Comparison of ENCODE assay signal across 13 cellular contexts in the genomic region with DNA sequence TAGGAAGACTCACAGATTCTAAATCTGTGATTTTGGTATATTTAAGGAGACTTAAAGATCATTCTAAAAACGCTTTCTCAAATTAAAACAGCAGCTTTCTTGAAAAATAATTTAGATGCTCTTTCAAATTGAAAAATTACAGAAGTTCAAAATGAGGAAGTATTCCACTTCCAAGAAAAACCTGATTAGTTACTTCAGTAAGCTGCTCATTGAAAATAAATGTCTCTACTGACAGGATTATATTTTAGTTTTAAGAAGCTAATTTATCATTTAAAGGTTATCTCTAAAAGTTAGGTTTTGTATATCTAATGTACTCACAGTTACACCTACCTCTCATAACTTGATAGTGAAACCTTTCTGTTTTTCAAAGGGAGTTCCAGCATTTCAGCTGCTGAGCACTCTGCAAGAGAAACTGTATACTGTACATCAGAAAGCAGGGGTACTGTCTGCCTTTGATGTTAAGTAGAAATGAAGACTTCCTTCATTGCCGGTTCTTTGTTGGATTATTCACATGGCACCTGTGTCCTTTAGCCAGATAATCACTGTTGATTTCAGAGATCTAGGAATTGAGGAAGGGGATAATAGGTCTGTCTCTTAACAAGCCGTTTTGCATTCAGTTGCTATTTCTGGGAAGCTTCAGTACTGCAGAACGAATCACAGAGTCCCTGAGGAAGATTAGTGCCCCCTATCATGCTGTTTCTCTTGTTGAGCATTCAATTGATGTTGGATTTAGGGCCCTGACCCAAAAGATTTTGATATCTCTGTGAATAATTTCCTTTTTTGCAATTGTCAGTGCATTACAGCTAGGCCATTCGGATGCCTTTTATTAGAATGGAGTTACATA.
A peak's percentile ranks its signal among the peaks of the same experiment; 100 is the strongest.
DNase-seq lines count a peak whose midpoint lies in the region; ATAC-seq, FAIRE-seq and TF ChIP-seq lines count a peak whose summit lies in the region.
"Had no signal": no experiment of that assay in that cellular context is flagged by ENCODE, and none has a peak within 500 bp of the region (broad histone marks: within the 10 kb centered on the region; RNA-seq: fewer than 3 reads in every experiment).

No MANE protein-coding gene starts in this region.

- H4K91ac ChIP-seq in H1 (replicated peaks; ENCODE audit: insufficient read length, low read length): no peak overlapping the region

- H3K36me3 ChIP-seq in BLaER1 (peaks cover 7% of the 10 kb centered on the region; the same call in 1 of the 2 replicates), H1 (ENCODE audit: control insufficient read depth in 2 of 4, insufficient read depth in 4 of 4, low read length in 3 of 4) (no peaks in the 10 kb centered on the region)
- H3K36me3 ChIP-seq: left ventricle myocardium inferior, right atrium auricular region had no signal

- no peak for FAIRE-seq in H1 (lab: Jason Lieb, UNC)

- H3K79me2 ChIP-seq in H1 (ENCODE audit: control insufficient read depth in 1 of 2, insufficient read depth in 2 of 2, low read length in 2 of 2): peaks cover 0 to 58% of the 10 kb centered on the region in 2 experiments; a peak in 2 of 4 replicates

- no peaks in the 10 kb centered on the region for H3K36me3 Mint-ChIP-seq in activated T-cell treated with anti-CD3 and anti-CD28 coated beads, Interleukin-2, amount 50 U/mL, for 24 hours (ENCODE audit: low read depth)
- H3K36me3 Mint-ChIP-seq: CD4-positive, alpha-beta memory T cell had no signal

- H3K27me3 ChIP-seq in BLaER1 (no peaks in the 10 kb centered on the region), H1 (replicated peaks in 1 of 4; ENCODE audit: control insufficient read depth in 3 of 4, extremely low read depth in 1 of 4, insufficient read depth in 3 of 4, low read length in 3 of 4) (no peaks in the 10 kb centered on the region)
- H3K27me3 ChIP-seq: right atrium auricular region had no signal

- no peak overlapping the region for H3K9ac ChIP-seq in BLaER1
- H3K9ac ChIP-seq in H1 (replicated peaks in 1 of 4; ENCODE audit: extremely low read depth in 1 of 4, low read depth in 3 of 4, low read length in 3 of 4): no peak overlapping the region

- no peaks in the 10 kb centered on the region for H3K23me2 ChIP-seq in H1 (ENCODE audit: low read depth, low read length)

- H2BK5ac ChIP-seq in H1 (ENCODE audit: low read depth, low read length): no peak overlapping the region

- POLR2A ChIA-PET in H1 (lab: Charles Lee; ENCODE audit: partially characterized antibody): no interaction called here

- H3K27ac ChIP-seq in BLaER1 (no peak overlapping the region), H1 (ENCODE audit: low read depth, low read length) (no peak overlapping the region)
- H3K27ac ChIP-seq: left ventricle myocardium inferior, right atrium auricular region had no signal

- H2AFZ ChIP-seq in H1 (ENCODE audit: low read length): no peak overlapping the region

- CTCF ChIA-PET in H1 (lab: Charles Lee; ENCODE audit: partially characterized antibody): interaction anchor here (0.6 to 1.3 kb wide), 4 partner anchors 14 to 93 kb away, joined by 3 to 4 read pairs (median 4); no protein-coding TSS in a partner anchor

- peak; percentile 58 for ATAC-seq in GM21576 (IDR thresholded peaks at IDR 0.05; ENCODE audit: unreplicated experiment)

- no peak overlapping the region for H3K4ac ChIP-seq in H1 (replicated peaks; ENCODE audit: insufficient read length, low read depth, low read length)

- no peak overlapping the region for H2BK20ac ChIP-seq in H1 (ENCODE audit: low read length)

- peak in 1 of 3 experiments; percentile 23; a peak in 2 of 4 replicates for TF ChIP-seq CTCF in H1 (IDR thresholded peaks at IDR 0.05; ENCODE audit: control extremely low read depth in 1 of 3, insufficient read depth in 1 of 3, low read depth in 1 of 3, low read length in 3 of 3)

- no peaks in the 10 kb centered on the region for H3K27me3 Mint-ChIP-seq in activated T-cell treated with anti-CD3 and anti-CD28 coated beads, Interleukin-2, amount 50 U/mL, for 24 hours
- H3K27me3 Mint-ChIP-seq: CD4-positive, alpha-beta memory T cell had no signal

- TF ChIP-seq RAD21 in H1 (IDR thresholded peaks at IDR 0.05 in 1 of 2, conservative IDR thresholded peaks at IDR 0.05 in 1 of 2; ENCODE audit: low read depth in 2 of 2, low read length in 2 of 2): peak; percentile 4 to 9; a peak in 1 of 4 replicates

- no peak overlapping the region for H4K5ac ChIP-seq in H1 (ENCODE audit: insufficient read length, low read depth, low read length)

- no peak overlapping the region for H3K4me3 ChIP-seq in BLaER1
- H3K4me3 ChIP-seq in H1 (ENCODE audit: extremely low read depth in 1 of 4, insufficient read depth in 2 of 4, low read depth in 3 of 4, low read length in 4 of 4): no peak overlapping the region
- H3K4me3 ChIP-seq: left ventricle myocardium inferior, right atrium auricular region had no signal

- no peak overlapping the region for H3K27ac Mint-ChIP-seq in activated T-cell treated with anti-CD3 and anti-CD28 coated beads, Interleukin-2, amount 50 U/mL, for 24 hours

- H4K8ac ChIP-seq in H1 (ENCODE audit: extremely low read depth, insufficient read depth, low read length): no peak overlapping the region

- H3K79me1 ChIP-seq in H1 (ENCODE audit: low read depth, low read length): no peaks in the 10 kb centered on the region

- peak overlapping the region; percentile 8; the same call in 1 of the 2 replicates for H3K4me2 ChIP-seq in BLaER1
- H3K4me2 ChIP-seq in H1 (ENCODE audit: insufficient read depth in 1 of 2, low read depth in 2 of 2, low read length in 2 of 2): no peak overlapping the region

- H2BK120ac ChIP-seq in H1 (replicated peaks; ENCODE audit: low read depth, low read length): no peak overlapping the region

- no peak overlapping the region for H3K14ac ChIP-seq in H1 (ENCODE audit: insufficient read length)

- peaks cover 36% of the 10 kb centered on the region for H3K4me1 Mint-ChIP-seq in activated T-cell treated with anti-CD3 and anti-CD28 coated beads, Interleukin-2, amount 50 U/mL, for 24 hours (ENCODE audit: low read depth)

- H3K9me3 ChIP-seq in BLaER1: no peaks in the 10 kb centered on the region
- no peaks in the 10 kb centered on the region for H3K9me3 ChIP-seq in H1 (ENCODE audit: insufficient read depth in 2 of 2, low read depth in 1 of 2, low read length in 1 of 2)
- H3K9me3 ChIP-seq: left ventricle myocardium inferior, right atrium auricular region had no signal

- no peak overlapping the region for H3K18ac ChIP-seq in H1 (ENCODE audit: extremely low read depth, low read length)

- no peaks in the 10 kb centered on the region for H3K9me3 Mint-ChIP-seq in activated T-cell treated with anti-CD3 and anti-CD28 coated beads, Interleukin-2, amount 50 U/mL, for 24 hours
- H3K9me3 Mint-ChIP-seq: CD4-positive, alpha-beta memory T cell had no signal

- H3K56ac ChIP-seq in H1 (replicated peaks; ENCODE audit: insufficient read length, low read depth, low read length): no peak overlapping the region

- no peak for TF ChIP-seq POLR2A in H1 (IDR thresholded peaks at IDR 0.05; ENCODE audit: control extremely low read depth in 1 of 2, low read depth in 2 of 2, low read length in 2 of 2)

- no peak overlapping the region for H3K4me3 Mint-ChIP-seq in activated T-cell treated with anti-CD3 and anti-CD28 coated beads, Interleukin-2, amount 50 U/mL, for 24 hours

- TF ChIP-seq EP300 in H1 (IDR thresholded peaks at IDR 0.05; ENCODE audit: borderline replicate concordance in 1 of 2, low read depth in 2 of 2, low read length in 2 of 2): no peak

- H2AK5ac ChIP-seq in H1 (ENCODE audit: low read depth, low read length): no peak overlapping the region

- peaks cover 24% of the 10 kb centered on the region for H3K4me1 ChIP-seq in BLaER1
- peaks cover 0 to 3% (median 1%) of the 10 kb centered on the region in 4 experiments; a peak in 3 of 7 replicates for H3K4me1 ChIP-seq in H1 (replicated peaks in 1 of 4; ENCODE audit: control insufficient read depth in 3 of 4, insufficient read depth in 4 of 4, low read length in 3 of 4)

- no peak overlapping the region for H3K23ac ChIP-seq in H1 (ENCODE audit: insufficient read length)

- no peak overlapping the region for H2BK12ac ChIP-seq in H1 (ENCODE audit: low read depth, low read length)

- DNase-seq in NCI-H69 (lab: John Stamatoyannopoulos, UW): peak; percentile 12
- DNase-seq in H1 (ENCODE audit: low read depth in 1 of 2, low spot score in 2 of 2): no peak
- DNase-seq in cerebellum (ENCODE audit: low spot score): no peak
- DNase-seq in activated T-cell treated with anti-CD3 and anti-CD28 coated beads, Interleukin-2, amount 50 U/mL, for 24 hours: no peak
- DNase-seq in NCI-H2227 (lab: John Stamatoyannopoulos, UW; ENCODE audit: unreplicated experiment): no peak
- no peak for DNase-seq in NCI-H226
- DNase-seq: activated CD4-positive, alpha-beta T cell treated with anti-CD3 and anti-CD28 coated beads for 4 hours; amniotic stem cell; left ventricle myocardium inferior had no signal

- H4K20me1 ChIP-seq in BLaER1 (peaks cover 76% of the 10 kb centered on the region), H1 (replicated peaks in 1 of 2; ENCODE audit: control insufficient read depth in 1 of 2, insufficient read depth in 2 of 2, low read length in 2 of 2) (peaks cover 0 to 2% of the 10 kb centered on the region in 2 experiments)

- WGBS in H1 (ENCODE audit: extremely low coverage in 1 of 2, insufficient coverage in 1 of 2, insufficient read length in 1 of 2, insufficient replicate concordance in 2 of 2, low coverage in 1 of 2, low lambda C conversion rate in 2 of 2, missing lambda C conversion rate in 1 of 2), 2 experiments: 65% methylated on average over 5 of the region's 5 CpGs; no CpG with 5 or more reads in 1 of the 2 experiments

- H2BK15ac ChIP-seq in H1 (ENCODE audit: low read length): no peak overlapping the region

TF ChIP-seq in H1, 55 proteins besides CTCF, POLR2A, EP300 and RAD21 (continues in another document):
- TF ChIP-seq RBBP5 (IDR thresholded peaks at IDR 0.05; ENCODE audit: borderline replicate concordance, low read depth, low read length) (no peak), TCF12 (IDR thresholded peaks at IDR 0.05; ENCODE audit: low read depth, low read length) (no peak), SIRT6 (IDR thresholded peaks at IDR 0.05; ENCODE audit: low read length) (no peak), PHF8 (conservative IDR thresholded peaks at IDR 0.05; ENCODE audit: low read depth, low read length) (no peak), BACH1 (IDR thresholded peaks at IDR 0.05; ENCODE audit: low read length) (no peak), RNF2 (IDR thresholded peaks at IDR 0.05; ENCODE audit: borderline replicate concordance, low read depth, low read length, missing control alignments, poor library complexity, severe bottlenecking) (no peak), POLR2AphosphoS5 (IDR thresholded peaks at IDR 0.05; ENCODE audit: low read depth, low read length) (no peak), RFX5 (IDR thresholded peaks at IDR 0.05; ENCODE audit: borderline replicate concordance, low read depth, low read length) (no peak), HDAC6 (IDR thresholded peaks at IDR 0.05; ENCODE audit: low read depth, low read length) (no peak), JUND (IDR thresholded peaks at IDR 0.05; ENCODE audit: low read length) (no peak), ATF3 (IDR thresholded peaks at IDR 0.05; ENCODE audit: insufficient read depth, low read depth, low read length) (no peak)
